20 cellular contexts compared by ENCODE assay signal in the genomic region with DNA sequence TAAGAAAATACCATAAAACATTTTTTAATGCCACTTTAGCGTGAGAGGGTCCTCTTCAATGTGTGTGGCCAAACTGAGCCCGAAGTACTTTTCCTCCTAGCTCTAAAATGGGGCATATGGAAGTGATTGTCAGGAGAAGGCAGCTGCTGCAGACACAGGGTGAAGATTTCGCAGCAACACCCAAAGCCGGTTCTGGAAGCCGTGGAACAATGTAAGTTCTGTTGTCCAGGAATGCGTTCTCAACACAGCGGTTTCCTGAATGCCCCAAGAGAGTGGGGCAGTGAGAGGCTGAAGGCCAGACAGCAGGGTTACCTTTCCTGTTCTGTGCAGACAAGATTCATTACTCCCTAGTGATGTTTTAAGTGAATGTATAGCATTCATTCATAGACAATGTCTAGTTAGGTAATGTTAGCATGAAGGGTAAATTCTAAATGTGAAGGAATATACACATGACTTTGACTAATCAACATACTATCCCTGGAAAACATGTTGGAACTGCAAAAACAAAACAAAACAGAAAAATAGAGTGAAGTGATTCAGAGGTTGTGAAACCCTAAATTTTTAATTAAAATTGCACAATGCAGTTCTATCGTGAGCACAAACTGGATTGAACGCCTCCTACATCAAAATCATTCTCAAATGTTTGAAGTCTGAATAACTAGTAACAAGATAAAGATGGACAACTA.
DNase-seq lines count a peak whose midpoint lies in the region; ATAC-seq and TF ChIP-seq lines count a peak whose summit lies in the region.
"Had no signal": no experiment of that assay in that cellular context is flagged by ENCODE, and none has a peak within 500 bp of the region (broad histone marks: within the 10 kb centered on the region; RNA-seq: fewer than 3 reads in every experiment).

No MANE protein-coding gene starts in this region.

- no peak for ATAC-seq in HG03175 (IDR thresholded peaks at IDR 0.05; ENCODE audit: unreplicated experiment)
- ATAC-seq: foreskin keratinocyte, HCT116, lower lobe of right lung, natural killer cell had no signal

- H3K36me3 ChIP-seq in SJCRH30 = no peaks in the 10 kb centered on the region
- H3K36me3 ChIP-seq in suprapubic skin = no peaks in the 10 kb centered on the region
- H3K36me3 ChIP-seq: BE2C, brain microvascular endothelial cell, lower lobe of right lung had no signal

- TF ChIP-seq EP300 in suprapubic skin (IDR thresholded peaks at IDR 0.05) = no peak

- no peak for TF ChIP-seq CTCF in suprapubic skin (IDR thresholded peaks at IDR 0.05)

- 0 out of 2 replicates have a peak, but pooled peaks cover 3% of the 10 kb centered on the region for H3K9me3 ChIP-seq in SJCRH30 (replicated peaks)
- no peaks in the 10 kb centered on the region for H3K9me3 ChIP-seq in suprapubic skin
- H3K9me3 ChIP-seq: BE2C, lower lobe of right lung, SK-N-SH had no signal

- peak overlapping the region; percentile 20; the same call in 1 of the 2 replicates for H3K4me3 ChIP-seq in SJCRH30
- no peak overlapping the region for H3K4me3 ChIP-seq in suprapubic skin
- H3K4me3 ChIP-seq: lower lobe of right lung had no signal

- TF ChIP-seq POLR2A in suprapubic skin (IDR thresholded peaks at IDR 0.05) = no peak

- H3K27me3 ChIP-seq in SJCRH30 = no peaks in the 10 kb centered on the region
- no peaks in the 10 kb centered on the region for H3K27me3 ChIP-seq in suprapubic skin
- H3K27me3 ChIP-seq: BE2C, brain microvascular endothelial cell, foreskin keratinocyte had no signal

- H3K27ac ChIP-seq in SJCRH30 = peak overlapping the region; percentile 88
- H3K27ac ChIP-seq in suprapubic skin = peak overlapping the region; percentile 58
- H3K27ac ChIP-seq: brain microvascular endothelial cell, foreskin keratinocyte, lower lobe of right lung had no signal

- DNase-seq in SJCRH30 (peak; percentile 87 to 95), epidermal melanocyte (ENCODE audit: insufficient read length, low spot score) (peak; percentile 33), islet precursor cell (peak; percentile 97), suprapubic skin (ENCODE audit: low spot score in 2 of 2) (no peak), NCI-H2171 treated with DMSO at 0.1 percent for 48 hours (lab: John Stamatoyannopoulos, UW) (no peak)
- DNase-seq in stimulated activated CD4-positive, alpha-beta T cell treated with anti-CD3 and anti-CD28 coated beads, Interleukin-12 subunit alpha, Interleukin-12 subunit beta, amount 100 ng/mL, for 4 hours = no peak
- DNase-seq: activated CD4-positive, alpha-beta T cell treated with anti-CD3 and anti-CD28 coated beads, Interleukin-2, amount 50 U/mL, for 1 hour; activated T-cell treated with anti-CD3 and anti-CD28 coated beads for 4 hours; BE2C; brain microvascular endothelial cell; effector CD4-positive, alpha-beta T cell; lower lobe of right lung; natural killer cell; NCI-H2029; NCI-H510A treated with DMSO at 0.1 percent for 48 hours; T1000 had no signal

- H3K4me1 ChIP-seq in SJCRH30 = peaks cover 19% of the 10 kb centered on the region
- H3K4me1 ChIP-seq in suprapubic skin = peaks cover 18% of the 10 kb centered on the region
- H3K4me1 ChIP-seq: foreskin keratinocyte, lower lobe of right lung had no signal

- 49% methylated on average over 9 of the region's 9 CpGs for WGBS in suprapubic skin

Comparison
In these comparisons a context has a peak if more than half of its experiments do, and no peak if none do; other contexts are left out.
1. DNase-seq: peak in SJCRH30 (2 of 2), epidermal melanocyte (single experiment) and islet precursor cell (single experiment); none in suprapubic skin (0 of 2), stimulated activated CD4-positive, alpha-beta T cell treated with anti-CD3 and anti-CD28 coated beads, Interleukin-12 subunit alpha, Interleukin-12 subunit beta, amount 100 ng/mL, for 4 hours (single experiment) and NCI-H2171 treated with DMSO at 0.1 percent for 48 hours (single experiment).